ENCODE assay signal across 22 cellular contexts in genomic region chr20:37486186-37486999, GRCh38. TPM values are rescaled to one million over a fixed set of nuclear protein-coding genes. Genes with fewer than 3 reads are reported as not detected.
"Had no signal": no experiment of that assay in that cellular context is flagged by ENCODE, and none has a peak within 500 bp of the region (broad histone marks: within the 10 kb centered on the region; RNA-seq: fewer than 3 reads in every experiment).

No MANE protein-coding gene starts in this region.

- H3K9ac ChIP-seq: parathyroid adenoma had no signal

- DNase-seq: activated CD4-positive, alpha-beta T cell treated with anti-CD3 and anti-CD28 coated beads, Interleukin-2, amount 10 ng/mL, durations not matched to agents 7 days and 5 days; activated CD8-positive, alpha-beta T cell treated with anti-CD3 and anti-CD28 coated beads, Interleukin-2, amount 10 ng/mL, durations not matched to agents 7 days and 5 days; activated naive CD4-positive, alpha-beta T cell treated with Interleukin-2 at 50 U/mL for 16 hours; activated naive CD8-positive, alpha-beta T cell treated with anti-CD3 and anti-CD28 coated beads, Interleukin-2, amount 10 ng/mL, durations not matched to agents 7 days and 5 days; activated T-cell treated with anti-CD3 and anti-CD28 coated beads, Interleukin-2, amount 50 U/mL, for 24 hours; body of pancreas; colonic mucosa; erythroblast; foreskin melanocyte; glutamatergic neuron; kidney; left ventricle myocardium inferior; mucosa of descending colon; naive B cell; spleen; stimulated activated CD4-positive, alpha-beta T cell treated with anti-CD3 and anti-CD28 coated beads, Interleukin-4, amount 100 ng/mL, for 4 hours; testis; upper lobe of left lung had no signal

- H3K9me3 ChIP-seq: body of pancreas, colonic mucosa, left ventricle myocardium inferior, mucosa of descending colon, testis, upper lobe of left lung had no signal

- H3K27me3 ChIP-seq: body of pancreas, colonic mucosa, spleen, testis, upper lobe of left lung had no signal

- ATAC-seq: activated CD8-positive, alpha-beta T cell treated with anti-CD3 and anti-CD28 coated beads, Interleukin-2, amount 10 ng/mL, durations not matched to agents 7 days and 5 days; body of pancreas; mucosa of descending colon; sciatic nerve; stimulated activated memory B cell treated with anti-CD40 and anti-IgM and Interleukin-4, amounts not matched to agents 10 μg/mL and 1 μg/mL and 100 μg/mL, for 72 hours had no signal

- H3K4me3 ChIP-seq: body of pancreas, colonic mucosa, left ventricle myocardium inferior, mucosa of descending colon, spleen, testis, upper lobe of left lung had no signal

- FAIRE-seq: kidney had no signal

- H3K36me3 ChIP-seq: colonic mucosa, left ventricle myocardium inferior, spleen, upper lobe of left lung had no signal

- H3K79me2 ChIP-seq: parathyroid adenoma had no signal

- H3K4me1 ChIP-seq: body of pancreas, colonic mucosa, left ventricle myocardium inferior, parathyroid adenoma, spleen, testis, upper lobe of left lung had no signal

- H3K27ac ChIP-seq: body of pancreas, colonic mucosa, left ventricle myocardium inferior, parathyroid adenoma, spleen, testis, upper lobe of left lung had no signal

RNA-seq across cellular contexts. Expression of gene NNAT, which starts 34.7 kb away (rescaled TPM):
- total RNA-seq: activated T-helper 2 cell treated with anti-CD3 and anti-CD28 coated beads, Interferon-gamma antibody, Interleukin-2, Interleukin-4, amounts not matched to agents 10 μg/mL and 5 μg/mL and 100 μg/mL, durations not matched to agents 14 hours and 24 hours and 36 hours had no signal
